1 cellular context compared by ENCODE assay signal in the genomic region with DNA sequence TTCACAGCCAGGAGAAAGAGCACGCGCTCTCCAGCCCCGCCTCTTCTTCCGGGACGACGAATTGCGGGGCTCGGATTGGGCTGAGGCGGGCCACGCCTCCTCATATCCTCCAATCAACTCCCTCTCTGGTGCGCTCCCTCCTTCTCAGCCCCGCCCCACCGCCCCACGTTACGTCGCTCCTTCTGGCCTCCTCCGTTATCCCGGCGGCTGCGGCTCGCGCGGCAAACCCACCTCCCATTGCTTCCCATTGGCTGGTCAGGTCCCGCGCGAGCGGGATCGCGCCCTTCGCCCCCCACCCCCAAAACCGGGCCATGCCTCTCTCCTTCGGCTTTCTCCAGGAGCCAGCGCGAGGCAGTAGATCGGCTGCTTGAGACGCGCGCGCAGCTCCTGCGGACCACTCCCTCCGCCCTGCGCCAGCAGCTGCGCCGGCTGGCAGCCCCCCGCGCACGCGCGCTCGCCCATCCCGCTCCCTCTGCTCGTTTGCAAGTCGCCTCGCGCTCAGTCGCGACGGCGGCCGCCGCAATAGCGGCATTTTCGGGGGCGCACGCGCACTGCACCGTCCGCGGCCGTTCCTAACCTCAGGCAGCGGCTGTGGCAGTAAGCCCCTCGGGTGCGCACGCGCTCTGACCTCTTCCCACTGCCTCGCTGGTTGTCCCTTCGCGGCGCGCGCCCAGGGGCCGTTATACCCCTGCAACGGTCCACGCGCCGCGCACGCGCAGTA.
A peak's percentile ranks its signal among the peaks of the same experiment; 100 is the strongest.
TF ChIP-seq lines count a peak whose summit lies in the region.

No MANE protein-coding gene starts in this region.

TF ChIP-seq in H1, 55 proteins besides CTCF, POLR2A, EP300 and RAD21:
- TF ChIP-seq, protein P1, sequence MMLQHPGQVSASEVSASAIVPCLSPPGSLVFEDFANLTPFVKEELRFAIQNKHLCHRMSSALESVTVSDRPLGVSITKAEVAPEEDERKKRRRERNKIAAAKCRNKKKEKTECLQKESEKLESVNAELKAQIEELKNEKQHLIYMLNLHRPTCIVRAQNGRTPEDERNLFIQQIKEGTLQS (IDR thresholded peaks at IDR 0.05; ENCODE audit: insufficient read depth, low read depth, low read length) = no peak
- 0 out of 4 replicates have a peak, but pooled peaks of 1 of the 2 experiments have one; percentile 37 for TF ChIP-seq SIN3A (conservative IDR thresholded peaks at IDR 0.05 in 1 of 2, IDR thresholded peaks at IDR 0.05 in 1 of 2; ENCODE audit: low read depth in 1 of 2, low read length in 2 of 2)
- peak; percentile 86 for TF ChIP-seq TBP (IDR thresholded peaks at IDR 0.05; ENCODE audit: low read depth, low read length)
- TF ChIP-seq POU5F1 (IDR thresholded peaks at IDR 0.05; ENCODE audit: low read depth, low read length) = no peak
- TF ChIP-seq SIX5 (IDR thresholded peaks at IDR 0.05; ENCODE audit: low read depth, low read length) = no peak
- TF ChIP-seq MAFK (IDR thresholded peaks at IDR 0.05; ENCODE audit: low read depth, low read length) = no peak
- no peak for TF ChIP-seq RNF2 (IDR thresholded peaks at IDR 0.05; ENCODE audit: borderline replicate concordance, low read depth, low read length, missing control alignments, poor library complexity, severe bottlenecking)
- peak; percentile 72 for TF ChIP-seq BRCA1 (IDR thresholded peaks at IDR 0.05; ENCODE audit: low read depth, low read length)
- peak; percentile 88 for TF ChIP-seq PHF8 (conservative IDR thresholded peaks at IDR 0.05; ENCODE audit: low read depth, low read length)
- peak; percentile 92 for TF ChIP-seq POLR2AphosphoS5 (IDR thresholded peaks at IDR 0.05; ENCODE audit: low read depth, low read length)
- TF ChIP-seq RBBP5 (IDR thresholded peaks at IDR 0.05; ENCODE audit: borderline replicate concordance, low read depth, low read length) = peak; percentile 50; the same call in 1 of the 2 replicates
- no peak for TF ChIP-seq YY1 (IDR thresholded peaks at IDR 0.05; ENCODE audit: low read depth, low read length)
- TF ChIP-seq CHD2 (IDR thresholded peaks at IDR 0.05; ENCODE audit: low read length) = peak; percentile 92
- peak; percentile 73 for TF ChIP-seq ASH2L (IDR thresholded peaks at IDR 0.05; ENCODE audit: low read length)
- TF ChIP-seq NRF1 (IDR thresholded peaks at IDR 0.05; ENCODE audit: low read depth, low read length) = peak; percentile 47
- TF ChIP-seq, protein P2, sequence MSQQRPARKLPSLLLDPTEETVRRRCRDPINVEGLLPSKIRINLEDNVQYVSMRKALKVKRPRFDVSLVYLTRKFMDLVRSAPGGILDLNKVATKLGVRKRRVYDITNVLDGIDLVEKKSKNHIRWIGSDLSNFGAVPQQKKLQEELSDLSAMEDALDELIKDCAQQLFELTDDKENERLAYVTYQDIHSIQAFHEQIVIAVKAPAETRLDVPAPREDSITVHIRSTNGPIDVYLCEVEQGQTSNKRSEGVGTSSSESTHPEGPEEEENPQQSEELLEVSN (IDR thresholded peaks at IDR 0.05) = peak; percentile 95
- TF ChIP-seq KDM1A (IDR thresholded peaks at IDR 0.05; ENCODE audit: borderline replicate concordance, low read length) = peak; percentile 45; the same call in 1 of the 2 replicates
- peak; percentile 96 for TF ChIP-seq TAF1 (IDR thresholded peaks at IDR 0.05; ENCODE audit: low read depth, low read length)
- TF ChIP-seq HDAC2 (IDR thresholded peaks at IDR 0.05; ENCODE audit: borderline replicate concordance in 1 of 2, low read depth in 2 of 2, low read length in 2 of 2) = no peak
- no peak; the same call in 1 of the 2 replicates for TF ChIP-seq SP2 (IDR thresholded peaks at IDR 0.05; ENCODE audit: low read length)
- peak; percentile 83 for TF ChIP-seq SP1 (IDR thresholded peaks at IDR 0.05; ENCODE audit: low read depth, low read length)
- peak; percentile 59 for TF ChIP-seq KDM4A (IDR thresholded peaks at IDR 0.05; ENCODE audit: low read depth, low read length, severe bottlenecking)
- TF ChIP-seq, protein P3, sequence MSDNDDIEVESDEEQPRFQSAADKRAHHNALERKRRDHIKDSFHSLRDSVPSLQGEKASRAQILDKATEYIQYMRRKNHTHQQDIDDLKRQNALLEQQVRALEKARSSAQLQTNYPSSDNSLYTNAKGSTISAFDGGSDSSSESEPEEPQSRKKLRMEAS (IDR thresholded peaks at IDR 0.05) = peak; percentile 97
- peak; percentile 10 for TF ChIP-seq SAP30 (IDR thresholded peaks at IDR 0.05; ENCODE audit: insufficient read depth, insufficient replicate concordance, low read length)
- TF ChIP-seq ZNF274 (IDR thresholded peaks at IDR 0.05; ENCODE audit: borderline replicate concordance, extremely low read depth, low read length) = no peak
- no peak for TF ChIP-seq FOSL1 (IDR thresholded peaks at IDR 0.05; ENCODE audit: insufficient read depth, low read depth, low read length)
- no peak for TF ChIP-seq SRF (IDR thresholded peaks at IDR 0.05; ENCODE audit: low read depth, low read length)
- peak; percentile 74; the same call in 1 of the 2 replicates for TF ChIP-seq CREB1 (IDR thresholded peaks at IDR 0.05)
- TF ChIP-seq GTF2F1 (IDR thresholded peaks at IDR 0.05; ENCODE audit: borderline replicate concordance, low read depth, low read length) = 0 out of 2 replicates have a peak, but pooled peaks have one; percentile 18
- TF ChIP-seq CTBP2 (IDR thresholded peaks at IDR 0.05; ENCODE audit: borderline replicate concordance, insufficient read depth, insufficient read length, low read length) = no peak
- peak; percentile 92 for TF ChIP-seq TAF7 (optimal IDR thresholded peaks at IDR 0.05; ENCODE audit: borderline replicate concordance, low read depth, low read length)
